21 cellular contexts compared by ENCODE assay signal in the genomic region with DNA sequence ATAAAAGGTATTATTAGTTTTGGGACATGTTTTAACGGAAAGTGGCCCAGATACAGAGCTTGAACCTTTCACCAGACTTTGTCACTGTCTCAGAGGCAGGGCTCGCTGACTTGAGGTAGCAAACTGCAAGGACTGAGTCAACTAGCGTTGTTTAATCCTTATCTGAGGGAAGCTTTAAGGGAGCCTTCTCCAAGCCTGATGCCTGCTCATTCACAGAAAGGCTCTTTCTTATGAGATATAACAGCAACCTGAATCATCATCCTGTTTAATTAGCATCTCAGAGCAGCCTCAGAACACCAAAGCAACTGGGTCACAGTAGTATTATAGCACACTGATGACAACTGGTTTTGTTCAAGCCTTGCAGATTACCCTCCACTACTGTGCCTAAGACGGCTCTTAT. TPM values are rescaled to one million over a fixed set of nuclear protein-coding genes. Genes with fewer than 3 reads are reported as not detected.
A peak's percentile ranks its signal among the peaks of the same experiment; 100 is the strongest.
DNase-seq lines count a peak whose midpoint lies in the region; ATAC-seq, FAIRE-seq and TF ChIP-seq lines count a peak whose summit lies in the region.
"Had no signal": no experiment of that assay in that cellular context is flagged by ENCODE, and none has a peak within 500 bp of the region (broad histone marks: within the 10 kb centered on the region; RNA-seq: fewer than 3 reads in every experiment).

No MANE protein-coding gene starts in this region.

- WGBS in small intestine, 3 donors: 34 to 81% (median 58%) methylated on average over 4 of the region's 4 CpGs
- 33% methylated on average over 4 of the region's 4 CpGs for WGBS in smooth muscle cell (ENCODE audit: low lambda C conversion rate)

- TF ChIP-seq CTCF in smooth muscle cell (IDR thresholded peaks at IDR 0.05; ENCODE audit: borderline replicate concordance, insufficient read depth, poor library complexity, severe bottlenecking): no peak

- no peak overlapping the region for H3K9ac ChIP-seq in smooth muscle cell (ENCODE audit: low read depth)

- FAIRE-seq in small intestine (lab: Jason Lieb, UNC): no peak
- FAIRE-seq: G401.6, GM12892, H1 had no signal

- peaks cover 58% of the 10 kb centered on the region for H3K79me2 ChIP-seq in smooth muscle cell (ENCODE audit: low read depth)

- no peaks in the 10 kb centered on the region for H3K27me3 ChIP-seq in small intestine (ENCODE audit: control insufficient read depth in 2 of 2, insufficient read depth in 2 of 2, low read length in 2 of 2)
- H3K27me3 ChIP-seq in smooth muscle cell (ENCODE audit: low read depth): no peaks in the 10 kb centered on the region
- H3K27me3 ChIP-seq: MG63 had no signal

- peak; percentile 48 for DNase-seq in activated CD4-positive, alpha-beta T cell treated with anti-CD3 and anti-CD28 coated beads for 48 hours
- no peak for DNase-seq in activated CD4-positive, alpha-beta T cell treated with anti-CD3 and anti-CD28 coated beads, Interleukin-2, amount 10 ng/mL, durations not matched to agents 24 days and 14 days
- DNase-seq in stimulated activated CD4-positive, alpha-beta T cell treated with anti-CD3 and anti-CD28 coated beads, Interleukin-1b, Interleukin-23, amount 100 ng/mL, for 48 hours: peak; percentile 44
- DNase-seq in stimulated activated CD4-positive, alpha-beta T cell treated with anti-CD3 and anti-CD28 coated beads, Interleukin-4, amount 100 ng/mL, for 1 hour: no peak
- DNase-seq in T-helper 17 cell (no peak), small intestine (peak; percentile 49), smooth muscle cell (lab: John Stamatoyannopoulos, UW; ENCODE audit: unreplicated experiment) (no peak)
- DNase-seq: C1 segment of cervical spinal cord, Calu3, DMS79, KG1, MG63, NCI-H1092 treated with DMSO at 0.1 percent for 48 hours, NCI-H1694, NCI-H2107, NCI-H69, PC-3 had no signal

- intact Hi-C loops in activated CD4-positive, alpha-beta T cell treated with anti-CD3 and anti-CD28 coated beads, Interleukin-2, amount 10 ng/mL, durations not matched to agents 24 days and 14 days (cut with micrococcal nuclease): no loop called here

- no peak overlapping the region for H3K4me3 Mint-ChIP-seq in activated CD4-positive, alpha-beta T cell treated with anti-CD3 and anti-CD28 coated beads, Interleukin-2, amount 10 ng/mL, durations not matched to agents 24 days and 14 days
- no peak overlapping the region for H3K4me3 Mint-ChIP-seq in T-helper 17 cell

- H3K27ac ChIP-seq in small intestine (ENCODE audit: low read depth in 1 of 2, low read length in 1 of 2): no peak overlapping the region
- no peak overlapping the region for H3K27ac ChIP-seq in smooth muscle cell (ENCODE audit: low read depth)

- H3K9me3 Mint-ChIP-seq in activated CD4-positive, alpha-beta T cell treated with anti-CD3 and anti-CD28 coated beads, Interleukin-2, amount 10 ng/mL, durations not matched to agents 24 days and 14 days: no peaks in the 10 kb centered on the region

- ATAC-seq in T-helper 17 cell (peak; percentile 12), GM18517 (IDR thresholded peaks at IDR 0.05; ENCODE audit: unreplicated experiment) (no peak)
- ATAC-seq: PC-3 had no signal

- H3K4me1 Mint-ChIP-seq in activated CD4-positive, alpha-beta T cell treated with anti-CD3 and anti-CD28 coated beads, Interleukin-2, amount 10 ng/mL, durations not matched to agents 24 days and 14 days: peaks cover 63% of the 10 kb centered on the region
- H3K4me1 Mint-ChIP-seq in T-helper 17 cell: peaks cover 71% of the 10 kb centered on the region

- H3K27ac Mint-ChIP-seq in activated CD4-positive, alpha-beta T cell treated with anti-CD3 and anti-CD28 coated beads, Interleukin-2, amount 10 ng/mL, durations not matched to agents 24 days and 14 days: no peak overlapping the region
- H3K27ac Mint-ChIP-seq in T-helper 17 cell: peak overlapping the region; percentile 97

- no peak overlapping the region for H3K4me2 ChIP-seq in smooth muscle cell

- H3K36me3 ChIP-seq in small intestine (ENCODE audit: control insufficient read depth in 2 of 2, insufficient read depth in 2 of 2, low read length in 2 of 2) (no peaks in the 10 kb centered on the region), smooth muscle cell (ENCODE audit: low read depth) (no peaks in the 10 kb centered on the region)
- H3K36me3 ChIP-seq: MG63 had no signal

- H3F3A ChIP-seq in smooth muscle cell (ENCODE audit: low read depth): peaks cover 3% of the 10 kb centered on the region

- H3K27me3 Mint-ChIP-seq in activated CD4-positive, alpha-beta T cell treated with anti-CD3 and anti-CD28 coated beads, Interleukin-2, amount 10 ng/mL, durations not matched to agents 24 days and 14 days: no peaks in the 10 kb centered on the region
- no peaks in the 10 kb centered on the region for H3K27me3 Mint-ChIP-seq in T-helper 17 cell

- H3K4me1 ChIP-seq in small intestine (ENCODE audit: control insufficient read depth in 2 of 2, insufficient read depth in 1 of 2, low read depth in 1 of 2, low read length in 1 of 2): peaks cover 12 to 17% of the 10 kb centered on the region in 2 donors
- H3K4me1 ChIP-seq in smooth muscle cell (ENCODE audit: low read depth): peaks cover 9% of the 10 kb centered on the region

- no peak overlapping the region for H3K4me3 ChIP-seq in small intestine (ENCODE audit: low read depth in 1 of 2, low read length in 2 of 2)
- no peak overlapping the region for H3K4me3 ChIP-seq in smooth muscle cell
- H3K4me3 ChIP-seq: MG63 had no signal

- H4K20me1 ChIP-seq in smooth muscle cell (ENCODE audit: low read depth): peaks cover 100% of the 10 kb centered on the region

- no peaks in the 10 kb centered on the region for H3K9me3 ChIP-seq in T-helper 17 cell (ENCODE audit: control insufficient read depth, low read length, poor library complexity, severe bottlenecking)
- no peaks in the 10 kb centered on the region for H3K9me3 ChIP-seq in small intestine (ENCODE audit: control insufficient read depth, low read depth)
- no peaks in the 10 kb centered on the region for H3K9me3 ChIP-seq in smooth muscle cell (replicated peaks; ENCODE audit: low read depth)
- H3K9me3 ChIP-seq: MG63 had no signal

- no peak overlapping the region for H2AFZ ChIP-seq in smooth muscle cell (ENCODE audit: low read depth)

- H3K36me3 Mint-ChIP-seq in activated CD4-positive, alpha-beta T cell treated with anti-CD3 and anti-CD28 coated beads, Interleukin-2, amount 10 ng/mL, durations not matched to agents 24 days and 14 days (ENCODE audit: low read depth): peaks cover 12% of the 10 kb centered on the region
- H3K36me3 Mint-ChIP-seq in T-helper 17 cell (ENCODE audit: low read depth): no peaks in the 10 kb centered on the region

RNA-seq across cellular contexts. Expression of gene CYP2D6, which starts 54.2 kb away (rescaled TPM):
- 3.8 and 4.5 TPM in 2 replicates for total RNA-seq in activated CD4-positive, alpha-beta T cell treated with anti-CD3 and anti-CD28 coated beads, Interleukin-2, amount 10 ng/mL, durations not matched to agents 24 days and 14 days
- total RNA-seq in T-helper 17 cell (1 to 10 TPM; 5.9 to 9.6 TPM), smooth muscle cell (0.63 and 0.99 TPM in 2 replicates)
- polyA plus RNA-seq in small intestine (100 to 1,000 TPM in 1 of 3 donors, 10 to 100 TPM in 1, 1 to 10 TPM in 1; 5.8 to 172 (median 38.1) TPM), smooth muscle cell (0.41 and 0.70 TPM in 2 replicates)

Comparison
In these comparisons a context has a peak if more than half of its experiments do, and no peak if none do; other contexts are left out.
1. DNase-seq: peak in activated CD4-positive, alpha-beta T cell treated with anti-CD3 and anti-CD28 coated beads for 48 hours (single experiment), stimulated activated CD4-positive, alpha-beta T cell treated with anti-CD3 and anti-CD28 coated beads, Interleukin-1b, Interleukin-23, amount 100 ng/mL, for 48 hours (single experiment) and small intestine (single experiment); none in activated CD4-positive, alpha-beta T cell treated with anti-CD3 and anti-CD28 coated beads, Interleukin-2, amount 10 ng/mL, durations not matched to agents 24 days and 14 days (single experiment), stimulated activated CD4-positive, alpha-beta T cell treated with anti-CD3 and anti-CD28 coated beads, Interleukin-4, amount 100 ng/mL, for 1 hour (single experiment), T-helper 17 cell (0 of 3) and smooth muscle cell (single experiment).